Comparison of ENCODE assay signal across 15 cellular contexts in genomic region chr16:85174871-85175723, GRCh38.
DNase-seq lines count a peak whose midpoint lies in the region; ATAC-seq and TF ChIP-seq lines count a peak whose summit lies in the region.
"Had no signal": no experiment of that assay in that cellular context is flagged by ENCODE, and none has a peak within 500 bp of the region (broad histone marks: within the 10 kb centered on the region; RNA-seq: fewer than 3 reads in every experiment).

No MANE protein-coding gene starts in this region.

- peak overlapping the region; percentile 69 for H3K4me3 ChIP-seq in BE2C (ENCODE audit: low read depth, low read length)
- H3K4me3 ChIP-seq: pancreas had no signal

- H3K27me3 Mint-ChIP-seq in endothelial cell (ENCODE audit: unreplicated experiment), result peaks cover 33% of the 10 kb centered on the region
- H3K27me3 Mint-ChIP-seq in osteocyte (ENCODE audit: unreplicated experiment), result no peaks in the 10 kb centered on the region

- TF ChIP-seq CTCF in BE2C (IDR thresholded peaks at IDR 0.05; ENCODE audit: low read depth, low read length) (no peak), endothelial cell (IDR thresholded peaks at IDR 0.05; ENCODE audit: unreplicated experiment) (no peak), osteocyte (IDR thresholded peaks at IDR 0.05) (no peak)

- peak overlapping the region; percentile 87 for H3K27ac Mint-ChIP-seq in endothelial cell (ENCODE audit: unreplicated experiment)
- peak overlapping the region; percentile 75 for H3K27ac Mint-ChIP-seq in osteocyte (ENCODE audit: unreplicated experiment)
- H3K27ac Mint-ChIP-seq: stimulated activated naive CD8-positive, alpha-beta T cell treated with anti-CD3 and anti-CD28 coated beads, Interleukin-15, Interleukin-2, amounts not matched to agents 100 ng/mL and 50 ng/mL, for 24 hours had no signal

- H3K4me1 ChIP-seq in BE2C, result peaks cover 30% of the 10 kb centered on the region

- H3K36me3 ChIP-seq in BE2C, result peaks cover 24% of the 10 kb centered on the region
- H3K36me3 ChIP-seq: pancreas had no signal

- no peak for ATAC-seq in GM19397 (IDR thresholded peaks at IDR 0.05; ENCODE audit: unreplicated experiment)

- peak; percentile 54 for DNase-seq in BE2C
- peak; percentile 36 for DNase-seq in M059J (ENCODE audit: low read depth)
- no peak for DNase-seq in endothelial cell (ENCODE audit: low spot score)
- DNase-seq in osteocyte (ENCODE audit: extremely low spot score, unreplicated experiment), result no peak
- no peak for DNase-seq in GM19240 (ENCODE audit: insufficient read length, low spot score)
- DNase-seq in HCEC 1CT, result no peak
- no peak for DNase-seq in activated CD4-positive, CD25-positive, alpha-beta regulatory T cell treated with anti-CD3 and anti-CD28 coated beads, Interleukin-2, amount 50 U/mL, for 72 hours
- DNase-seq: activated CD4-positive, CD25-positive, alpha-beta regulatory T cell; activated T-cell treated with anti-CD3 and anti-CD28 coated beads, Interleukin-2, amount 50 U/mL, for 1 hour; effector CD8-positive, alpha-beta T cell; NCI-H526 treated with DMSO at 0.1 percent for 48 hours; stimulated activated CD4-positive, alpha-beta T cell treated with anti-CD3 and anti-CD28 coated beads, Interleukin-4, amount 100 ng/mL, for 4 hours had no signal

- H3K36me3 Mint-ChIP-seq in endothelial cell (ENCODE audit: low read depth, unreplicated experiment), result peaks cover 4% of the 10 kb centered on the region
- no peaks in the 10 kb centered on the region for H3K36me3 Mint-ChIP-seq in osteocyte (ENCODE audit: unreplicated experiment)

- H3K9me3 ChIP-seq in BE2C, result no peaks in the 10 kb centered on the region
- H3K9me3 ChIP-seq: pancreas had no signal

- H3K27me3 ChIP-seq in BE2C, result no peaks in the 10 kb centered on the region
- H3K27me3 ChIP-seq: pancreas had no signal

- H3K4me3 Mint-ChIP-seq in endothelial cell (ENCODE audit: unreplicated experiment) (peak overlapping the region; percentile 85), osteocyte (ENCODE audit: unreplicated experiment) (no peak overlapping the region)
- H3K4me3 Mint-ChIP-seq: stimulated activated naive CD8-positive, alpha-beta T cell treated with anti-CD3 and anti-CD28 coated beads, Interleukin-15, Interleukin-2, amounts not matched to agents 100 ng/mL and 50 ng/mL, for 24 hours had no signal

- H3K9me3 Mint-ChIP-seq in endothelial cell (ENCODE audit: unreplicated experiment) (no peaks in the 10 kb centered on the region), osteocyte (ENCODE audit: unreplicated experiment) (no peaks in the 10 kb centered on the region)
- H3K9me3 Mint-ChIP-seq: stimulated activated naive CD8-positive, alpha-beta T cell treated with anti-CD3 and anti-CD28 coated beads, Interleukin-15, Interleukin-2, amounts not matched to agents 100 ng/mL and 50 ng/mL, for 24 hours had no signal

- H3K4me1 Mint-ChIP-seq in endothelial cell (ENCODE audit: unreplicated experiment) (peaks cover 58% of the 10 kb centered on the region), osteocyte (ENCODE audit: unreplicated experiment) (peaks cover 60% of the 10 kb centered on the region)

Comparison
In these comparisons a context has a peak if more than half of its experiments do, and no peak if none do; other contexts are left out.
1. DNase-seq: peak in BE2C (single experiment) and M059J (single experiment); none in endothelial cell (single experiment), osteocyte (single experiment), GM19240 (single experiment), HCEC 1CT (single experiment) and activated CD4-positive, CD25-positive, alpha-beta regulatory T cell treated with anti-CD3 and anti-CD28 coated beads, Interleukin-2, amount 50 U/mL, for 72 hours (single experiment).